ENCODE assay signal across 8 cellular contexts in the genomic region with DNA sequence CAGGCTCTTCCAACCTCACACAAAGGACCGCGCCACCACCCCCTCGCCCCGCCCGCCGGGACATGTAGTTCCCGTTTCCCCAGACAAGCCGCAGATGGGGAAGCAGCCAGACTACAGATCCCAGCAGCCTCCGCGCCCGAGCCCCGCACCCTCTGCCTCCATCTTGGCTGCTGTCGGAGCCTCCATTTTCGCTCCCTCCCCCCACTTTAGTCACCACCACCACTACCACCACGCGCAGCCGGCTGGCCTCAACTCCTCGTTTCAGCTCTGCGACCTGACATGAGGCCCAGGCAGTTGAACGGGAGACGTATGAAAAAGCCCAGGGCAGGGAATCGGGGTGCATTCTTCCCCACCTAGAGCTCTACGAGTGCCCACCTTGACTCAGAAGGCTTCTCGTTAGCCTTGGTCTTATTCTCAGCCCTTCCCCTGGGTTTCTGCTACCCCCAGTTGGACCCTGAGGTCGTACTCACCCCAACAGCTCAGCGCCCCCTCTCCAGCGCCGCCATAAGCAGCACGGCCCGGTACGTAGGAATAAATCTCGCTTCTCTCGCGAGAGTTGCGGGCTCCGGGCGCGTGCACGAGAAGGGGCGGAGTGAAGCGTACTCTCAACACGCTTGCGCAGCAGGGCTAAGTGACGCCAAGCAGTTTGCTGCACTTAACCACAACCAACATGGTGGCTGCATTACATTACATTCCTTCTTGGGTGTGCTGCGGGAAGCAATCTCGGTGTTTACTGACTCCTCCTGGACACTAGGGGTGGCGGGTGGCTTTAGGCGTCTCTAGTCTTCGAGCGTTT. TPM values are rescaled to one million over a fixed set of nuclear protein-coding genes. Genes with fewer than 3 reads are reported as not detected.
DNase-seq lines count a peak whose midpoint lies in the region; ATAC-seq and TF ChIP-seq lines count a peak whose summit lies in the region.

A gene (minus strand): TSS at position 530 of the 796 bp plus-strand sequence. CDS start 18,094 bp downstream, outside the sequence.

- H3K4me1 ChIP-seq in mucosa of rectum (ENCODE audit: control insufficient read depth in 2 of 2, insufficient read depth in 2 of 2, low read length in 2 of 2) = peaks cover 20 to 27% of the 10 kb centered on the region in 2 donors

- H3K36me3 Mint-ChIP-seq in activated T-cell treated with anti-CD3 and anti-CD28 coated beads, Interleukin-2, amount 50 U/mL, for 24 hours (ENCODE audit: low read depth) = peaks cover 49% of the 10 kb centered on the region

- no peaks in the 10 kb centered on the region for H3K27me3 ChIP-seq in mucosa of rectum (ENCODE audit: control insufficient read depth in 2 of 2, insufficient read depth in 2 of 2, low read length in 2 of 2)

- peak within 1 kb of the TSS; percentile 100 for H3K27ac Mint-ChIP-seq in activated T-cell treated with anti-CD3 and anti-CD28 coated beads, Interleukin-2, amount 50 U/mL, for 24 hours

- peak within 1 kb of the TSS; percentile 99 for H3K4me3 Mint-ChIP-seq in activated T-cell treated with anti-CD3 and anti-CD28 coated beads, Interleukin-2, amount 50 U/mL, for 24 hours

- H3K4me3 ChIP-seq in epithelial cell of proximal tubule (ENCODE audit: low read depth, low read length) = peak within 1 kb of the TSS; percentile 100
- H3K4me3 ChIP-seq in mucosa of rectum (ENCODE audit: low read length in 2 of 2) = peak within 1 kb of the TSS; percentile 100

- peaks cover 0 to 2% of the 10 kb centered on the region in 2 donors for H3K36me3 ChIP-seq in mucosa of rectum (ENCODE audit: control insufficient read depth in 2 of 2, insufficient read depth in 2 of 2, low read length in 2 of 2)

- H3K27ac ChIP-seq in mucosa of rectum (ENCODE audit: low read depth in 2 of 2, low read length in 2 of 2) = peak within 1 kb of the TSS; percentile 100

- no peaks in the 10 kb centered on the region for H3K9me3 Mint-ChIP-seq in activated T-cell treated with anti-CD3 and anti-CD28 coated beads, Interleukin-2, amount 50 U/mL, for 24 hours

- H3K9ac ChIP-seq in mucosa of rectum (ENCODE audit: low read depth in 1 of 2, low read length in 2 of 2) = peak within 1 kb of the TSS; percentile 100

- DNase-seq in DMS79 (lab: John Stamatoyannopoulos, UW) = peak; percentile 96
- peak; percentile 96 for DNase-seq in KG1 (lab: John Stamatoyannopoulos, UW)
- DNase-seq in activated T-cell treated with anti-CD3 and anti-CD28 coated beads, Interleukin-2, amount 50 U/mL, for 24 hours = peak; percentile 97
- DNase-seq in epithelial cell of proximal tubule (ENCODE audit: low read depth) = peak; percentile 78
- DNase-seq in stimulated activated CD8-positive, alpha-beta memory T cell treated with anti-CD3 and anti-CD28 coated beads, Interleukin-4, amount 100 ng/mL, for 48 hours = peak; percentile 97

- peak; percentile 50 for TF ChIP-seq CTCF in epithelial cell of proximal tubule (conservative IDR thresholded peaks at IDR 0.05; ENCODE audit: low read depth, low read length)

- peak; percentile 81 for ATAC-seq in GM21723 (IDR thresholded peaks at IDR 0.05; ENCODE audit: unreplicated experiment)

- H3K4me1 Mint-ChIP-seq in activated T-cell treated with anti-CD3 and anti-CD28 coated beads, Interleukin-2, amount 50 U/mL, for 24 hours (ENCODE audit: low read depth) = peaks cover 53% of the 10 kb centered on the region

- no peaks in the 10 kb centered on the region for H3K27me3 Mint-ChIP-seq in activated T-cell treated with anti-CD3 and anti-CD28 coated beads, Interleukin-2, amount 50 U/mL, for 24 hours

- H3K9me3 ChIP-seq in mucosa of rectum (ENCODE audit: control insufficient read depth in 2 of 2, low read length in 2 of 2) = no peaks in the 10 kb centered on the region

TF ChIP-seq in PFSK-1, 5 proteins besides CTCF, POLR2A, EP300 and RAD21:
- peak; percentile 98 for TF ChIP-seq TAF1 (IDR thresholded peaks at IDR 0.05; ENCODE audit: borderline replicate concordance, insufficient read depth, low read length)
- TF ChIP-seq SIN3A (IDR thresholded peaks at IDR 0.05; ENCODE audit: borderline replicate concordance, insufficient read depth, low read length) = 0 out of 2 replicates have a peak, but pooled peaks have one; percentile 54
- peak; percentile 96 for TF ChIP-seq POLR2AphosphoS5 (IDR thresholded peaks at IDR 0.05; ENCODE audit: low read depth, low read length)
- peak; percentile 68 for TF ChIP-seq FOXP2 (optimal IDR thresholded peaks at IDR 0.05; ENCODE audit: borderline replicate concordance, extremely low read depth, extremely low read length, insufficient read depth)
- TF ChIP-seq, protein P1, sequence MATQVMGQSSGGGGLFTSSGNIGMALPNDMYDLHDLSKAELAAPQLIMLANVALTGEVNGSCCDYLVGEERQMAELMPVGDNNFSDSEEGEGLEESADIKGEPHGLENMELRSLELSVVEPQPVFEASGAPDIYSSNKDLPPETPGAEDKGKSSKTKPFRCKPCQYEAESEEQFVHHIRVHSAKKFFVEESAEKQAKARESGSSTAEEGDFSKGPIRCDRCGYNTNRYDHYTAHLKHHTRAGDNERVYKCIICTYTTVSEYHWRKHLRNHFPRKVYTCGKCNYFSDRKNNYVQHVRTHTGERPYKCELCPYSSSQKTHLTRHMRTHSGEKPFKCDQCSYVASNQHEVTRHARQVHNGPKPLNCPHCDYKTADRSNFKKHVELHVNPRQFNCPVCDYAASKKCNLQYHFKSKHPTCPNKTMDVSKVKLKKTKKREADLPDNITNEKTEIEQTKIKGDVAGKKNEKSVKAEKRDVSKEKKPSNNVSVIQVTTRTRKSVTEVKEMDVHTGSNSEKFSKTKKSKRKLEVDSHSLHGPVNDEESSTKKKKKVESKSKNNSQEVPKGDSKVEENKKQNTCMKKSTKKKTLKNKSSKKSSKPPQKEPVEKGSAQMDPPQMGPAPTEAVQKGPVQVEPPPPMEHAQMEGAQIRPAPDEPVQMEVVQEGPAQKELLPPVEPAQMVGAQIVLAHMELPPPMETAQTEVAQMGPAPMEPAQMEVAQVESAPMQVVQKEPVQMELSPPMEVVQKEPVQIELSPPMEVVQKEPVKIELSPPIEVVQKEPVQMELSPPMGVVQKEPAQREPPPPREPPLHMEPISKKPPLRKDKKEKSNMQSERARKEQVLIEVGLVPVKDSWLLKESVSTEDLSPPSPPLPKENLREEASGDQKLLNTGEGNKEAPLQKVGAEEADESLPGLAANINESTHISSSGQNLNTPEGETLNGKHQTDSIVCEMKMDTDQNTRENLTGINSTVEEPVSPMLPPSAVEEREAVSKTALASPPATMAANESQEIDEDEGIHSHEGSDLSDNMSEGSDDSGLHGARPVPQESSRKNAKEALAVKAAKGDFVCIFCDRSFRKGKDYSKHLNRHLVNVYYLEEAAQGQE (IDR thresholded peaks at IDR 0.05; ENCODE audit: insufficient read depth in 1 of 2, low read depth in 2 of 2, low read length in 2 of 2) = peak in 1 of 2 experiments; percentile 49; a peak in 1 of 4 replicates

RNA-seq across cellular contexts. Expression of the gene that starts here (rescaled TPM):
- polyA plus RNA-seq in PFSK-1 (2012; ENCODE audit: insufficient read length, low read depth) = 226 TPM
- 294 and 312 TPM in 2 replicates for total RNA-seq in epithelial cell of proximal tubule

Comparison
In these comparisons a context has a peak if more than half of its experiments do, and no peak if none do; other contexts are left out.
1. Peak in every context shown above with its lines: DNase-seq, ATAC-seq, H3K4me3 ChIP-seq and H3K27ac ChIP-seq.